11 cellular contexts compared by ENCODE assay signal in the genomic region with DNA sequence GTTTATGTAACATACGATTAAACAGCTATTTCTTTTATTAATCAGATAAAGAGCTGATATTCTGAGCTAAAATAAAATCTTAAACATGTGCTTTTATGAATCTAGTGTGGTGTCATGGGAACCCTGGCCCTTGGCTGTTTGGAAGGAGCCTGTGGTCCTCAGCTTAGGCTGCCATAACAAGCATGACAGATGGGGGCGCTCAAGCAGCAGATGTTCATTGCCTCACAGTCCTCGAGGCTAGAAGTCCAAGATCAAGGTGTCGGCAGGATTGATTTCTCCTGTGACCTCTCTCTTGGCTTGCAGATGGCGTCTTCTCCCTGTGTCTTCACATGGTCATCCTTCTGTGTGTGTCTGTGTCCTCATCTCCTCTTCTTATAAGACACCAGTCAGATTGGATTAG.
DNase-seq lines count a peak whose midpoint lies in the region; ATAC-seq, FAIRE-seq and TF ChIP-seq lines count a peak whose summit lies in the region.
"Had no signal": no experiment of that assay in that cellular context is flagged by ENCODE, and none has a peak within 500 bp of the region (broad histone marks: within the 10 kb centered on the region; RNA-seq: fewer than 3 reads in every experiment).

No MANE protein-coding gene starts in this region.

- no peaks in the 10 kb centered on the region for H3K79me1 ChIP-seq in H1 (ENCODE audit: low read depth, low read length)

- POLR2A ChIA-PET in H1 (lab: Charles Lee; ENCODE audit: partially characterized antibody) = no interaction called here

- peak; percentile 8 to 15 (median 13) for DNase-seq in stimulated activated CD4-positive, alpha-beta T cell treated with anti-CD3 and anti-CD28 coated beads, Interleukin-12 subunit alpha, Interleukin-12 subunit beta, amount 100 ng/mL, for 48 hours (ENCODE audit: low read depth in 2 of 3, low spot score in 1 of 3)
- no peak for DNase-seq in stimulated activated CD4-positive, alpha-beta T cell treated with anti-CD3 and anti-CD28 coated beads, Interleukin-4, amount 100 ng/mL, for 1 hour
- peak; percentile 16 for DNase-seq in MM.1S
- peak in 1 of 2 experiments; percentile 77 for DNase-seq in H1 (ENCODE audit: low read depth in 1 of 2, low spot score in 2 of 2)
- DNase-seq in stimulated activated naive CD8-positive, alpha-beta T cell treated with anti-CD3 and anti-CD28 coated beads, Interleukin-15, Interleukin-2, amounts not matched to agents 100 U/mL and 50 U/mL, for 24 hours = peak; percentile 32
- no peak for DNase-seq in NCI-H1092 treated with DMSO at 0.1 percent for 48 hours (lab: John Stamatoyannopoulos, UW)
- no peak for DNase-seq in psoas muscle
- DNase-seq: activated effector memory CD4-positive, alpha-beta T cell treated with anti-CD3 and anti-CD28 coated beads, Interleukin-2, amount 50 U/mL, for 16 hours; NCI-H345 had no signal

- TF ChIP-seq RAD21 in H1 (IDR thresholded peaks at IDR 0.05 in 1 of 2, conservative IDR thresholded peaks at IDR 0.05 in 1 of 2; ENCODE audit: low read depth in 2 of 2, low read length in 2 of 2) = peak; percentile 45 to 63

- no peak overlapping the region for H2AK5ac ChIP-seq in H1 (ENCODE audit: low read depth, low read length)

- no peak overlapping the region for H3K23ac ChIP-seq in H1 (ENCODE audit: insufficient read length)

- H3K9me3 ChIP-seq in MM.1S (replicated peaks; ENCODE audit: insufficient read depth, low read length) (no peaks in the 10 kb centered on the region), H1 (ENCODE audit: insufficient read depth in 2 of 2, low read depth in 1 of 2, low read length in 1 of 2) (peaks cover 5 to 9% of the 10 kb centered on the region in 2 experiments), psoas muscle (no peaks in the 10 kb centered on the region)

- intact Hi-C loops in psoas muscle (cut with DNase I) = no loop called here

- H3K4me2 ChIP-seq in MM.1S (ENCODE audit: low read depth, low read length) (no peak overlapping the region), H1 (ENCODE audit: insufficient read depth in 1 of 2, low read depth in 2 of 2, low read length in 2 of 2) (no peak overlapping the region)

- H2BK120ac ChIP-seq in H1 (replicated peaks; ENCODE audit: low read depth, low read length) = no peak overlapping the region

- H2AFZ ChIP-seq in MM.1S (ENCODE audit: low read length) (no peak overlapping the region), H1 (ENCODE audit: low read length) (no peak overlapping the region)

- no peak overlapping the region for H3K4ac ChIP-seq in H1 (replicated peaks; ENCODE audit: insufficient read length, low read depth, low read length)

- CTCF ChIA-PET in H1 (lab: Charles Lee; ENCODE audit: partially characterized antibody) = interaction anchor here (0.6 to 2.7 kb wide), 28 partner anchors 9 to 1199 kb away, joined by 3 to 17 read pairs (median 4); no protein-coding TSS in a partner anchor

- H2BK15ac ChIP-seq in H1 (ENCODE audit: low read length) = no peak overlapping the region

- H3K23me2 ChIP-seq in H1 (ENCODE audit: low read depth, low read length) = no peaks in the 10 kb centered on the region

- H2BK20ac ChIP-seq in H1 (ENCODE audit: low read length) = no peak overlapping the region

- no peak overlapping the region for H4K5ac ChIP-seq in H1 (ENCODE audit: insufficient read length, low read depth, low read length)

- H3K36me3 ChIP-seq in MM.1S (replicated peaks; ENCODE audit: insufficient read depth, low read length) = no peaks in the 10 kb centered on the region
- H3K36me3 ChIP-seq in H1 (ENCODE audit: control insufficient read depth in 2 of 4, insufficient read depth in 4 of 4, low read length in 3 of 4) = no peaks in the 10 kb centered on the region
- H3K36me3 ChIP-seq in psoas muscle (ENCODE audit: insufficient read depth in 1 of 2, low read depth in 1 of 2) = no peaks in the 10 kb centered on the region

- H3K27ac ChIP-seq in MM.1S (ENCODE audit: low read length) (no peak overlapping the region), H1 (ENCODE audit: low read depth, low read length) (no peak overlapping the region), psoas muscle (no peak overlapping the region)

- H3K9me2 ChIP-seq in MM.1S (replicated peaks; ENCODE audit: insufficient read depth, low read length) = no peaks in the 10 kb centered on the region

- no peak overlapping the region for H3K56ac ChIP-seq in H1 (replicated peaks; ENCODE audit: insufficient read length, low read depth, low read length)

- no peak overlapping the region for H4K8ac ChIP-seq in H1 (ENCODE audit: extremely low read depth, insufficient read depth, low read length)

- no peak overlapping the region for H2BK12ac ChIP-seq in H1 (ENCODE audit: low read depth, low read length)

- H3K27me3 ChIP-seq in MM.1S (replicated peaks; ENCODE audit: insufficient read depth, low read length) (no peaks in the 10 kb centered on the region), H1 (replicated peaks in 1 of 4; ENCODE audit: control insufficient read depth in 3 of 4, extremely low read depth in 1 of 4, insufficient read depth in 3 of 4, low read length in 3 of 4) (no peaks in the 10 kb centered on the region), psoas muscle (ENCODE audit: insufficient read depth in 3 of 3, low read length in 2 of 3) (no peaks in the 10 kb centered on the region)

- H4K20me1 ChIP-seq in MM.1S (ENCODE audit: insufficient read depth, low read length) (no peaks in the 10 kb centered on the region), H1 (replicated peaks in 1 of 2; ENCODE audit: control insufficient read depth in 1 of 2, insufficient read depth in 2 of 2, low read length in 2 of 2) (no peaks in the 10 kb centered on the region)

- H3K9ac ChIP-seq in MM.1S (ENCODE audit: low read length) = no peak overlapping the region
- no peak overlapping the region for H3K9ac ChIP-seq in H1 (replicated peaks in 1 of 4; ENCODE audit: extremely low read depth in 1 of 4, low read depth in 3 of 4, low read length in 3 of 4)

- H2BK5ac ChIP-seq in H1 (ENCODE audit: low read depth, low read length) = no peak overlapping the region

- no peak overlapping the region for H3K4me3 ChIP-seq in MM.1S (ENCODE audit: low read length)
- no peak overlapping the region for H3K4me3 ChIP-seq in H1 (ENCODE audit: extremely low read depth in 1 of 4, insufficient read depth in 2 of 4, low read depth in 3 of 4, low read length in 4 of 4)
- no peak overlapping the region for H3K4me3 ChIP-seq in psoas muscle

- peak; percentile 24 for TF ChIP-seq CTCF in MM.1S (IDR thresholded peaks at IDR 0.05; ENCODE audit: low read length)
- peak; percentile 51 to 79 (median 74) for TF ChIP-seq CTCF in H1 (IDR thresholded peaks at IDR 0.05; ENCODE audit: control extremely low read depth in 1 of 3, insufficient read depth in 1 of 3, low read depth in 1 of 3, low read length in 3 of 3)
- TF ChIP-seq CTCF in psoas muscle (IDR thresholded peaks at IDR 0.05) = no peak

- H4K91ac ChIP-seq in H1 (replicated peaks; ENCODE audit: insufficient read length, low read length) = no peak overlapping the region

- no peak overlapping the region for H3K18ac ChIP-seq in H1 (ENCODE audit: extremely low read depth, low read length)

- no peaks in the 10 kb centered on the region for H3F3A ChIP-seq in MM.1S (ENCODE audit: insufficient read depth, low read length)

- no peak for TF ChIP-seq POLR2A in H1 (IDR thresholded peaks at IDR 0.05; ENCODE audit: control extremely low read depth in 1 of 2, low read depth in 2 of 2, low read length in 2 of 2)

- no peak for ATAC-seq in stimulated activated naive CD8-positive, alpha-beta T cell treated with anti-CD3 and anti-CD28 coated beads, Interleukin-15, Interleukin-2, amounts not matched to agents 100 U/mL and 50 U/mL, for 24 hours
- ATAC-seq in HG02840 (IDR thresholded peaks at IDR 0.05; ENCODE audit: low FRiP score, unreplicated experiment) (no peak), psoas muscle (no peak)

- H3K14ac ChIP-seq in H1 (ENCODE audit: insufficient read length) = no peak overlapping the region

- peak; percentile 52 for FAIRE-seq in H1 (lab: Jason Lieb, UNC)
- FAIRE-seq: H54 had no signal

- H3K4me1 ChIP-seq in MM.1S (ENCODE audit: low read length) (no peaks in the 10 kb centered on the region), H1 (replicated peaks in 1 of 4; ENCODE audit: control insufficient read depth in 3 of 4, insufficient read depth in 4 of 4, low read length in 3 of 4) (no peaks in the 10 kb centered on the region), psoas muscle (no peaks in the 10 kb centered on the region)

- H3K79me2 ChIP-seq in MM.1S (ENCODE audit: low read length) = no peaks in the 10 kb centered on the region
- H3K79me2 ChIP-seq in H1 (ENCODE audit: control insufficient read depth in 1 of 2, insufficient read depth in 2 of 2, low read length in 2 of 2) = no peaks in the 10 kb centered on the region

- WGBS in H1 (ENCODE audit: extremely low coverage in 1 of 2, insufficient coverage in 1 of 2, insufficient read length in 1 of 2, insufficient replicate concordance in 2 of 2, low coverage in 1 of 2, low lambda C conversion rate in 2 of 2, missing lambda C conversion rate in 1 of 2), 2 experiments = 72% methylated on average over 5 of the region's 5 CpGs; no CpG with 5 or more reads in 1 of the 2 experiments
- WGBS in psoas muscle, 3 donors = 74 to 80% (median 77%) methylated on average over 5 of the region's 5 CpGs

- TF ChIP-seq EP300 in H1 (IDR thresholded peaks at IDR 0.05; ENCODE audit: borderline replicate concordance in 1 of 2, low read depth in 2 of 2, low read length in 2 of 2) = no peak

TF ChIP-seq in H1, 55 proteins besides CTCF, POLR2A, EP300 and RAD21 (continues in another document):
- TF ChIP-seq CREB1 (IDR thresholded peaks at IDR 0.05) = no peak
- TF ChIP-seq SIN3A (conservative IDR thresholded peaks at IDR 0.05 in 1 of 2, IDR thresholded peaks at IDR 0.05 in 1 of 2; ENCODE audit: low read depth in 1 of 2, low read length in 2 of 2) = no peak
- no peak for TF ChIP-seq KDM1A (IDR thresholded peaks at IDR 0.05; ENCODE audit: borderline replicate concordance, low read length)
- TF ChIP-seq, protein P1, sequence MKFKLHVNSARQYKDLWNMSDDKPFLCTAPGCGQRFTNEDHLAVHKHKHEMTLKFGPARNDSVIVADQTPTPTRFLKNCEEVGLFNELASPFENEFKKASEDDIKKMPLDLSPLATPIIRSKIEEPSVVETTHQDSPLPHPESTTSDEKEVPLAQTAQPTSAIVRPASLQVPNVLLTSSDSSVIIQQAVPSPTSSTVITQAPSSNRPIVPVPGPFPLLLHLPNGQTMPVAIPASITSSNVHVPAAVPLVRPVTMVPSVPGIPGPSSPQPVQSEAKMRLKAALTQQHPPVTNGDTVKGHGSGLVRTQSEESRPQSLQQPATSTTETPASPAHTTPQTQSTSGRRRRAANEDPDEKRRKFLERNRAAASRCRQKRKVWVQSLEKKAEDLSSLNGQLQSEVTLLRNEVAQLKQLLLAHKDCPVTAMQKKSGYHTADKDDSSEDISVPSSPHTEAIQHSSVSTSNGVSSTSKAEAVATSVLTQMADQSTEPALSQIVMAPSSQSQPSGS (IDR thresholded peaks at IDR 0.05; ENCODE audit: low read length) = no peak
- TF ChIP-seq TEAD4 (IDR thresholded peaks at IDR 0.05; ENCODE audit: low read depth, low read length) = no peak
- no peak for TF ChIP-seq JUN (IDR thresholded peaks at IDR 0.05; ENCODE audit: low read depth, low read length)
- TF ChIP-seq GTF2F1 (IDR thresholded peaks at IDR 0.05; ENCODE audit: borderline replicate concordance, low read depth, low read length) = no peak
- no peak for TF ChIP-seq FOSL1 (IDR thresholded peaks at IDR 0.05; ENCODE audit: insufficient read depth, low read depth, low read length)

Comparison
In these comparisons a context has a peak if more than half of its experiments do, and no peak if none do; other contexts are left out.
1. DNase-seq: peak in stimulated activated CD4-positive, alpha-beta T cell treated with anti-CD3 and anti-CD28 coated beads, Interleukin-12 subunit alpha, Interleukin-12 subunit beta, amount 100 ng/mL, for 48 hours (3 of 3), MM.1S (single experiment) and stimulated activated naive CD8-positive, alpha-beta T cell treated with anti-CD3 and anti-CD28 coated beads, Interleukin-15, Interleukin-2, amounts not matched to agents 100 U/mL and 50 U/mL, for 24 hours (single experiment); none in stimulated activated CD4-positive, alpha-beta T cell treated with anti-CD3 and anti-CD28 coated beads, Interleukin-4, amount 100 ng/mL, for 1 hour (single experiment), NCI-H1092 treated with DMSO at 0.1 percent for 48 hours (single experiment) and psoas muscle (0 of 2).